In the genomic region with DNA sequence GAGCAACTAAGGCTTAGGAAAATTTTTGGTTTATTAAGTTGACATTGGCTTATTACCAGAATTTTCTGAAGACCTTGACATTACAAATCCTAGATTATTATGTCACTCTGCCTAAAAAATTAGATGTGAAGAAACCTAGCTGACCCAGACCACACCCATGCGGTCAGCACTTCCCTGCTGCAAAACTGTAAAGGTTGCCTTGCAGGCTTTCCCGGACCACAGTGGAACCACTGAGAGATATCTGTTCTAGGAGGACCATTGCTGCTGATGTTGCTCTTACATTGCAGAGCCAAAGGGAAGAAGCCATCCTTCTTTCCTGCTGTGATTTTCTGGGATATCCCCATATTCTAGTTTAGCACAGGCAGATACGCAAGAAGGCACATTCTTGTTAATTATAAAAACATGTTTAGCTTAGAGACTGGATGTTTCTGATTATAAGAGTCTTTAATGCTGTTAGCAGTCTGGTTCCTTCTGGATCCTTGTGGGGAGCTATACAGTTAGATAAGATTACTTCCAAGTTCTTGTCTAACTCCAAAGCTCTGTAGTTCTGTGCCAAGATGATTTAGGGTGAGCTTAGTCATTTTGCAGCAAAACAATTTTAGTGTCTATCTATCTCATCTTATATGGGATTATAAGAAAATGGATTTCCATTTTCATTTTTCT, we compare ENCODE assay signal across 16 cellular contexts.
"Had no signal": no experiment of that assay in that cellular context is flagged by ENCODE, and none has a peak within 500 bp of the region (broad histone marks: within the 10 kb centered on the region; RNA-seq: fewer than 3 reads in every experiment).

No MANE protein-coding gene starts in this region.

- H3K4me3 ChIP-seq: body of pancreas, heart right ventricle, smooth muscle cell, tibial artery, vagina had no signal

- H3K4me1 ChIP-seq: heart right ventricle, tibial artery, vagina had no signal

- H3K27me3 ChIP-seq: body of pancreas, tibial artery, vagina had no signal

- H3K36me3 ChIP-seq: heart right ventricle, vagina had no signal

- DNase-seq: activated CD4-positive, alpha-beta T cell treated with anti-CD3 and anti-CD28 coated beads for 4 hours; activated CD8-positive, alpha-beta memory T cell treated with anti-CD3 and anti-CD28 coated beads, Interleukin-2, amount 50 U/mL, for 4 hours; activated CD8-positive, alpha-beta T cell treated with anti-CD3 and anti-CD28 coated beads for 36 hours; activated naive CD4-positive, alpha-beta T cell; body of pancreas; dermis blood vessel endothelial cell; erythroblast; heart right ventricle; kidney; mesendoderm; occipital lobe; T-helper 9 cell; tibial artery had no signal

- H3K9me3 ChIP-seq: heart right ventricle, tibial artery, vagina had no signal

- ATAC-seq: activated CD8-positive, alpha-beta T cell treated with anti-CD3 and anti-CD28 coated beads for 36 hours; body of pancreas; heart right ventricle; right cardiac atrium had no signal
